Comparison of ENCODE assay signal across 14 cellular contexts in genomic region chr2:127040169-127040568, GRCh38.
DNase-seq lines count a peak whose midpoint lies in the region; ATAC-seq, FAIRE-seq and TF ChIP-seq lines count a peak whose summit lies in the region.
"Had no signal": no experiment of that assay in that cellular context is flagged by ENCODE, and none has a peak within 500 bp of the region (broad histone marks: within the 10 kb centered on the region; RNA-seq: fewer than 3 reads in every experiment).

No MANE protein-coding gene starts in this region.

- H3K4me1 ChIP-seq in heart right ventricle (no peaks in the 10 kb centered on the region), GM12878 (ENCODE audit: control insufficient read depth, insufficient read depth, low read length) (peaks cover 10% of the 10 kb centered on the region), osteoblast (ENCODE audit: insufficient read depth, low read length) (no peaks in the 10 kb centered on the region), suprapubic skin (no peaks in the 10 kb centered on the region)

- POLR2A ChIA-PET in GM12878 (lab: Charles Lee): no interaction called here

- TF ChIP-seq EP300 in GM12878 (IDR thresholded peaks at IDR 0.05; ENCODE audit: borderline replicate concordance in 1 of 2, control insufficient read depth in 1 of 2, low read depth in 2 of 2, low read length in 2 of 2) (no peak), suprapubic skin (IDR thresholded peaks at IDR 0.05) (no peak)

- H3K79me2 ChIP-seq in GM12878 (ENCODE audit: control insufficient read depth, insufficient read depth, low read length) (no peaks in the 10 kb centered on the region), osteoblast (ENCODE audit: insufficient read depth, low read length) (no peaks in the 10 kb centered on the region)

- 93 to 97% methylated on average over 2 of the region's 2 CpGs for WGBS in heart right ventricle, 2 donors
- 31% methylated on average over 2 of the region's 2 CpGs for WGBS in GM12878 (ENCODE audit: insufficient coverage, insufficient replicate concordance, low lambda C conversion rate, missing lambda C conversion rate)
- WGBS in suprapubic skin: 88% methylated on average over 2 of the region's 2 CpGs

- no peak for ATAC-seq in heart right ventricle
- peak; percentile 3; the same call in 1 of the 3 replicates for ATAC-seq in GM12878

- DNase-seq in cardiac septum (ENCODE audit: low spot score) (peak; percentile 63), heart right ventricle (no peak), GM12878 (ENCODE audit: low read depth, low spot score) (no peak), osteoblast (ENCODE audit: insufficient read length, low spot score, missing footprints) (peak; percentile 55), suprapubic skin (ENCODE audit: low spot score in 2 of 2) (peak; percentile 28 to 62), GM03348 (ENCODE audit: low spot score) (no peak), NCI-H446 (lab: John Stamatoyannopoulos, UW) (no peak), NCI-H2196 treated with DMSO at 0.1 percent for 48 hours (lab: John Stamatoyannopoulos, UW; ENCODE audit: unreplicated experiment) (no peak)
- DNase-seq: ACHN, DMS79, HCEC 1CT, HFFc6 had no signal

- RAD21 ChIA-PET in GM12878 (lab: Charles Lee; ENCODE audit: unreplicated experiment): interaction anchor here (1.0 kb wide), 1 partner anchor 66 kb away, joined by 4 read pairs; no protein-coding TSS in a partner anchor

- CTCF ChIA-PET in GM12878 (lab: Yijun Ruan, JAX): interaction anchor here (1.0 kb wide), 1 partner anchor 69 kb away, joined by 5 read pairs; no protein-coding TSS in a partner anchor

- TF ChIP-seq RAD21 in GM12878 (IDR thresholded peaks at IDR 0.05; ENCODE audit: insufficient read depth, low read depth, low read length): no peak

- H3K27me3 ChIP-seq in heart right ventricle: no peaks in the 10 kb centered on the region
- no peaks in the 10 kb centered on the region for H3K27me3 ChIP-seq in GM12878 (replicated peaks in 1 of 2; ENCODE audit: control insufficient read depth in 2 of 2, insufficient read depth in 2 of 2, low read length in 1 of 2)
- H3K27me3 ChIP-seq in osteoblast (ENCODE audit: insufficient read depth, low read length): no peaks in the 10 kb centered on the region
- no peaks in the 10 kb centered on the region for H3K27me3 ChIP-seq in suprapubic skin

- intact Hi-C loops in cardiac septum (cut with DNase I): no loop called here
- intact Hi-C loops in heart right ventricle (cut with DNase I): no loop called here
- intact Hi-C loops in GM12878 (cut with micrococcal nuclease; ENCODE audit: unreplicated experiment): no loop called here

- H3K4me2 ChIP-seq in GM12878 (ENCODE audit: control insufficient read depth, insufficient read depth) (no peak overlapping the region), osteoblast (ENCODE audit: insufficient read depth, low read length) (no peak overlapping the region)

- H4K20me1 ChIP-seq in GM12878 (ENCODE audit: control insufficient read depth, insufficient read depth) (no peaks in the 10 kb centered on the region), osteoblast (ENCODE audit: insufficient read depth, low read length) (no peaks in the 10 kb centered on the region)

- TF ChIP-seq POLR2A in GM12878 (IDR thresholded peaks at IDR 0.05; ENCODE audit: low read depth, low read length) (no peak), suprapubic skin (IDR thresholded peaks at IDR 0.05) (no peak)

- peak overlapping the region; percentile 17; the same call in 1 of the 2 replicates for H2AFZ ChIP-seq in GM12878 (ENCODE audit: control insufficient read depth, low read depth, low read length)
- H2AFZ ChIP-seq in osteoblast (ENCODE audit: low read length): no peak overlapping the region

- H3K27ac ChIP-seq in heart right ventricle: no peak overlapping the region
- no peak overlapping the region for H3K27ac ChIP-seq in GM12878 (ENCODE audit: control insufficient read depth, insufficient read depth)
- no peak overlapping the region for H3K27ac ChIP-seq in osteoblast (ENCODE audit: low read depth, low read length)
- H3K27ac ChIP-seq in suprapubic skin: no peak overlapping the region
- H3K27ac ChIP-seq: C4-2B had no signal

- H3K36me3 ChIP-seq in heart right ventricle (no peaks in the 10 kb centered on the region), GM12878 (ENCODE audit: control insufficient read depth in 2 of 2, insufficient read depth in 2 of 2, low read length in 1 of 2) (no peaks in the 10 kb centered on the region), osteoblast (ENCODE audit: insufficient read depth, low read length) (no peaks in the 10 kb centered on the region), suprapubic skin (no peaks in the 10 kb centered on the region)

- H3K9ac ChIP-seq in GM12878 (ENCODE audit: control insufficient read depth, insufficient read depth, low read length): no peak overlapping the region

- SMC1A ChIA-PET in GM12878 (lab: Charles Lee; ENCODE audit: uncharacterized antibody, unreplicated experiment): interaction anchor here (1.0 kb wide), 1 partner anchor 13 kb away, joined by 3 read pairs; no protein-coding TSS in a partner anchor

- no peak for FAIRE-seq in GM12878 (lab: Jason Lieb, UNC)
- FAIRE-seq: GM12892 had no signal

- TF ChIP-seq CTCF in heart right ventricle (IDR thresholded peaks at IDR 0.05) (no peak), GM12878 (IDR thresholded peaks at IDR 0.05 in 2 of 3, conservative IDR thresholded peaks at IDR 0.05 in 1 of 3; ENCODE audit: control insufficient read depth in 2 of 3, extremely low read depth in 1 of 3, insufficient read depth in 1 of 3, low read depth in 3 of 3, low read length in 3 of 3) (no peak), osteoblast (IDR thresholded peaks at IDR 0.05; ENCODE audit: extremely low read depth, low read depth, low read length) (no peak), suprapubic skin (IDR thresholded peaks at IDR 0.05) (no peak)

- H3K4me3 ChIP-seq in heart right ventricle (no peak overlapping the region), GM12878 (no peak overlapping the region), osteoblast (ENCODE audit: insufficient read depth, low read length) (no peak overlapping the region), suprapubic skin (no peak overlapping the region)

- in situ Hi-C loops in GM12878 (cut with MboI): no loop called here

- no TSS peak for BruUV-seq in GM12878 (replicated peaks; lab: Mats Ljungman, UMichigan)

- H3K9me3 ChIP-seq in heart right ventricle (no peaks in the 10 kb centered on the region), GM12878 (replicated peaks; ENCODE audit: control insufficient read depth, insufficient read depth, low read length) (peaks cover 2% of the 10 kb centered on the region; the same call in 2 of the 3 replicates), osteoblast (ENCODE audit: low read depth, low read length) (no peaks in the 10 kb centered on the region), suprapubic skin (no peaks in the 10 kb centered on the region)

TF ChIP-seq in GM12878, 131 proteins besides CTCF, POLR2A, EP300 and RAD21 (continues in another document):
- TF ChIP-seq IKZF1 (conservative IDR thresholded peaks at IDR 0.05): no peak
- no peak for TF ChIP-seq ATF7 (IDR thresholded peaks at IDR 0.05; ENCODE audit: low read depth)
- no peak for TF ChIP-seq MYC (IDR thresholded peaks at IDR 0.05; ENCODE audit: insufficient read depth, insufficient read length, insufficient replicate concordance, low read length, severe bottlenecking)
- no peak for TF ChIP-seq SMC3 (IDR thresholded peaks at IDR 0.05; ENCODE audit: borderline replicate concordance, low read length)
- TF ChIP-seq, protein P1, sequence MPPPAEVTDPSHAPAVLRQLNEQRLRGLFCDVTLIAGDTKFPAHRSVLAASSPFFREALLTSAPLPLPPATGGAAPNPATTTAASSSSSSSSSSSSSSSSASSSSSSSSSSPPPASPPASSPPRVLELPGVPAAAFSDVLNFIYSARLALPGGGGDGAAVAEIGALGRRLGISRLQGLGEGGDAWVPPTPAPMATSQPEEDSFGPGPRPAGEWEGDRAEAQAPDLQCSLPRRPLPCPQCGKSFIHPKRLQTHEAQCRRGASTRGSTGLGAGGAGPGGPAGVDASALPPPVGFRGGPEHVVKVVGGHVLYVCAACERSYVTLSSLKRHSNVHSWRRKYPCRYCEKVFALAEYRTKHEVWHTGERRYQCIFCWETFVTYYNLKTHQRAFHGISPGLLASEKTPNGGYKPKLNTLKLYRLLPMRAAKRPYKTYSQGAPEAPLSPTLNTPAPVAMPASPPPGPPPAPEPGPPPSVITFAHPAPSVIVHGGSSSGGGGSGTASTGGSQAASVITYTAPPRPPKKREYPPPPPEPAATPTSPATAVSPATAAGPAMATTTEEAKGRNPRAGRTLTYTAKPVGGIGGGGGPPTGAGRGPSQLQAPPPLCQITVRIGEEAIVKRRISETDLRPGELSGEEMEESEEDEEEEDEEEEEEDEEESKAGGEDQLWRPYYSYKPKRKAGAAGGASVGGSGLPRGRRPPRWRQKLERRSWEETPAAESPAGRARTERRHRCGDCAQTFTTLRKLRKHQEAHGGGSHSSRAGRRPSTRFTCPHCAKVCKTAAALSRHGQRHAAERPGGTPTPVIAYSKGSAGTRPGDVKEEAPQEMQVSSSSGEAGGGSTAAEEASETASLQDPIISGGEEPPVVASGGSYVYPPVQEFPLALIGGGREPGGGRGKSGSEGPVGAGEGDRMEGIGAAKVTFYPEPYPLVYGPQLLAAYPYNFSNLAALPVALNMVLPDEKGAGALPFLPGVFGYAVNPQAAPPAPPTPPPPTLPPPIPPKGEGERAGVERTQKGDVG (CRISPR knock-in tag; IDR thresholded peaks at IDR 0.05): no peak
- no peak for TF ChIP-seq FOXM1 (IDR thresholded peaks at IDR 0.05; ENCODE audit: low read depth, low read length)
- no peak for TF ChIP-seq TCF3 (IDR thresholded peaks at IDR 0.05; ENCODE audit: borderline replicate concordance, insufficient read depth, low read depth, low read length)
- no peak for TF ChIP-seq JUNB (IDR thresholded peaks at IDR 0.05)
- TF ChIP-seq POU2F2 (IDR thresholded peaks at IDR 0.05; ENCODE audit: borderline replicate concordance, low read depth, low read length): no peak

Comparison
In these comparisons a context has a peak if more than half of its experiments do, and no peak if none do; other contexts are left out.
1. DNase-seq: peak in cardiac septum (single experiment), osteoblast (single experiment) and suprapubic skin (2 of 2); none in heart right ventricle (0 of 2), GM12878 (single experiment), GM03348 (single experiment), NCI-H446 (0 of 2) and NCI-H2196 treated with DMSO at 0.1 percent for 48 hours (single experiment).